ENCODE assay signal across 1 cellular context in the genomic region with DNA sequence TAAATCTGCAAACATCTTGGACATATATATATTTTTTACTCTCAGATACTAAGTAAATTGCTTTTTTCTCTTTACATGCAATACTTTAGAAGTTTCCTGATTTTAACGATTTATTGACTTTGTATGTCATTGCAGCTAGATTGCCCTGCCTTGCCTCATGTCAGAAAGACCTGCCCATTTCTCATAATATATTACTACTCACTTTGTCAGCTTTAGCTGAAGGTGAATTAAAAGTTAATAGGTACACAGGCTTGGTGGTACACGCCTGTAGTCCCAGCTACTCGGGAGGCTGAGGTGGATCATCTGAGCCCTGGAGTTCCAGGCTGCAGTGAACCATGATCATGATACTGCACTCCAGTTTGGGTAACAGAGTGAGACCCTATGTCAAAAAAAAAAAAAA.
TF ChIP-seq lines count a peak whose summit lies in the region.

No MANE protein-coding gene starts in this region.

TF ChIP-seq in SK-N-SH, 30 proteins besides CTCF, POLR2A, EP300 and RAD21 (continued from another document):
- no peak for TF ChIP-seq ZBTB33 (IDR thresholded peaks at IDR 0.05; ENCODE audit: borderline replicate concordance, low read depth)
- TF ChIP-seq, protein P1, sequence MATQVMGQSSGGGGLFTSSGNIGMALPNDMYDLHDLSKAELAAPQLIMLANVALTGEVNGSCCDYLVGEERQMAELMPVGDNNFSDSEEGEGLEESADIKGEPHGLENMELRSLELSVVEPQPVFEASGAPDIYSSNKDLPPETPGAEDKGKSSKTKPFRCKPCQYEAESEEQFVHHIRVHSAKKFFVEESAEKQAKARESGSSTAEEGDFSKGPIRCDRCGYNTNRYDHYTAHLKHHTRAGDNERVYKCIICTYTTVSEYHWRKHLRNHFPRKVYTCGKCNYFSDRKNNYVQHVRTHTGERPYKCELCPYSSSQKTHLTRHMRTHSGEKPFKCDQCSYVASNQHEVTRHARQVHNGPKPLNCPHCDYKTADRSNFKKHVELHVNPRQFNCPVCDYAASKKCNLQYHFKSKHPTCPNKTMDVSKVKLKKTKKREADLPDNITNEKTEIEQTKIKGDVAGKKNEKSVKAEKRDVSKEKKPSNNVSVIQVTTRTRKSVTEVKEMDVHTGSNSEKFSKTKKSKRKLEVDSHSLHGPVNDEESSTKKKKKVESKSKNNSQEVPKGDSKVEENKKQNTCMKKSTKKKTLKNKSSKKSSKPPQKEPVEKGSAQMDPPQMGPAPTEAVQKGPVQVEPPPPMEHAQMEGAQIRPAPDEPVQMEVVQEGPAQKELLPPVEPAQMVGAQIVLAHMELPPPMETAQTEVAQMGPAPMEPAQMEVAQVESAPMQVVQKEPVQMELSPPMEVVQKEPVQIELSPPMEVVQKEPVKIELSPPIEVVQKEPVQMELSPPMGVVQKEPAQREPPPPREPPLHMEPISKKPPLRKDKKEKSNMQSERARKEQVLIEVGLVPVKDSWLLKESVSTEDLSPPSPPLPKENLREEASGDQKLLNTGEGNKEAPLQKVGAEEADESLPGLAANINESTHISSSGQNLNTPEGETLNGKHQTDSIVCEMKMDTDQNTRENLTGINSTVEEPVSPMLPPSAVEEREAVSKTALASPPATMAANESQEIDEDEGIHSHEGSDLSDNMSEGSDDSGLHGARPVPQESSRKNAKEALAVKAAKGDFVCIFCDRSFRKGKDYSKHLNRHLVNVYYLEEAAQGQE (IDR thresholded peaks at IDR 0.05; ENCODE audit: low read depth, low read length): no peak
TF ChIP-seq in SK-N-SH: peak in this region for 0.
